Comparison of ENCODE assay signal across 1 cellular context in genomic region chr7:149838224-149838991, GRCh38.
TF ChIP-seq lines count a peak whose summit lies in the region.

Gene ZNF862 (plus strand): TSS chr7:149838375. CDS start chr7:149838612, 237 bp downstream.

TF ChIP-seq in HepG2, 621 proteins besides CTCF, POLR2A, EP300 and RAD21 (continued from another document and continues in another):
- TF ChIP-seq, protein P1, sequence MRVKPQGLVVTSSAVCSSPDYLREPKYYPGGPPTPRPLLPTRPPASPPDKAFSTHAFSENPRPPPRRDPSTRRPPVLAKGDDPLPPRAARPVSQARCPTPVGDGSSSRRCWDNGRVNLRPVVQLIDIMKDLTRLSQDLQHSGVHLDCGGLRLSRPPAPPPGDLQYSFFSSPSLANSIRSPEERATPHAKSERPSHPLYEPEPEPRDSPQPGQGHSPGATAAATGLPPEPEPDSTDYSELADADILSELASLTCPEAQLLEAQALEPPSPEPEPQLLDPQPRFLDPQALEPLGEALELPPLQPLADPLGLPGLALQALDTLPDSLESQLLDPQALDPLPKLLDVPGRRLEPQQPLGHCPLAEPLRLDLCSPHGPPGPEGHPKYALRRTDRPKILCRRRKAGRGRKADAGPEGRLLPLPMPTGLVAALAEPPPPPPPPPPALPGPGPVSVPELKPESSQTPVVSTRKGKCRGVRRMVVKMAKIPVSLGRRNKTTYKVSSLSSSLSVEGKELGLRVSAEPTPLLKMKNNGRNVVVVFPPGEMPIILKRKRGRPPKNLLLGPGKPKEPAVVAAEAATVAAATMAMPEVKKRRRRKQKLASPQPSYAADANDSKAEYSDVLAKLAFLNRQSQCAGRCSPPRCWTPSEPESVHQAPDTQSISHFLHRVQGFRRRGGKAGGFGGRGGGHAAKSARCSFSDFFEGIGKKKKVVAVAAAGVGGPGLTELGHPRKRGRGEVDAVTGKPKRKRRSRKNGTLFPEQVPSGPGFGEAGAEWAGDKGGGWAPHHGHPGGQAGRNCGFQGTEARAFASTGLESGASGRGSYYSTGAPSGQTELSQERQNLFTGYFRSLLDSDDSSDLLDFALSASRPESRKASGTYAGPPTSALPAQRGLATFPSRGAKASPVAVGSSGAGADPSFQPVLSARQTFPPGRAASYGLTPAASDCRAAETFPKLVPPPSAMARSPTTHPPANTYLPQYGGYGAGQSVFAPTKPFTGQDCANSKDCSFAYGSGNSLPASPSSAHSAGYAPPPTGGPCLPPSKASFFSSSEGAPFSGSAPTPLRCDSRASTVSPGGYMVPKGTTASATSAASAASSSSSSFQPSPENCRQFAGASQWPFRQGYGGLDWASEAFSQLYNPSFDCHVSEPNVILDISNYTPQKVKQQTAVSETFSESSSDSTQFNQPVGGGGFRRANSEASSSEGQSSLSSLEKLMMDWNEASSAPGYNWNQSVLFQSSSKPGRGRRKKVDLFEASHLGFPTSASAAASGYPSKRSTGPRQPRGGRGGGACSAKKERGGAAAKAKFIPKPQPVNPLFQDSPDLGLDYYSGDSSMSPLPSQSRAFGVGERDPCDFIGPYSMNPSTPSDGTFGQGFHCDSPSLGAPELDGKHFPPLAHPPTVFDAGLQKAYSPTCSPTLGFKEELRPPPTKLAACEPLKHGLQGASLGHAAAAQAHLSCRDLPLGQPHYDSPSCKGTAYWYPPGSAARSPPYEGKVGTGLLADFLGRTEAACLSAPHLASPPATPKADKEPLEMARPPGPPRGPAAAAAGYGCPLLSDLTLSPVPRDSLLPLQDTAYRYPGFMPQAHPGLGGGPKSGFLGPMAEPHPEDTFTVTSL (CRISPR knock-in tag; IDR thresholded peaks at IDR 0.05; ENCODE audit: borderline replicate concordance) = no peak
- peak; percentile 88; the same call in 1 of the 2 replicates for TF ChIP-seq ZNF691 (CRISPR knock-in tag; IDR thresholded peaks at IDR 0.05; ENCODE audit: borderline replicate concordance, low read depth)
- no peak for TF ChIP-seq ZNF382 (CRISPR knock-in tag; IDR thresholded peaks at IDR 0.05; ENCODE audit: borderline replicate concordance)
- TF ChIP-seq, protein P2, sequence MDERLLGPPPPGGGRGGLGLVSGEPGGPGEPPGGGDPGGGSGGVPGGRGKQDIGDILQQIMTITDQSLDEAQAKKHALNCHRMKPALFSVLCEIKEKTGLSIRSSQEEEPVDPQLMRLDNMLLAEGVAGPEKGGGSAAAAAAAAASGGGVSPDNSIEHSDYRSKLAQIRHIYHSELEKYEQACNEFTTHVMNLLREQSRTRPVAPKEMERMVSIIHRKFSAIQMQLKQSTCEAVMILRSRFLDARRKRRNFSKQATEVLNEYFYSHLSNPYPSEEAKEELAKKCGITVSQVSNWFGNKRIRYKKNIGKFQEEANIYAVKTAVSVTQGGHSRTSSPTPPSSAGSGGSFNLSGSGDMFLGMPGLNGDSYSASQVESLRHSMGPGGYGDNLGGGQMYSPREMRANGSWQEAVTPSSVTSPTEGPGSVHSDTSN (CRISPR knock-in tag; IDR thresholded peaks at IDR 0.05) = no peak
- TF ChIP-seq TBP (CRISPR knock-in tag; IDR thresholded peaks at IDR 0.05) = no peak
- TF ChIP-seq FOSL2 (CRISPR knock-in tag; IDR thresholded peaks at IDR 0.05) = peak; percentile 50; the same call in 1 of the 2 replicates
- no peak for TF ChIP-seq MIER2 (CRISPR knock-in tag; IDR thresholded peaks at IDR 0.05)
- TF ChIP-seq POGK (CRISPR knock-in tag; conservative IDR thresholded peaks at IDR 0.05) = peak; percentile 82
- TF ChIP-seq KLF11 (CRISPR knock-in tag; IDR thresholded peaks at IDR 0.05) = 0 out of 2 replicates have a peak, but pooled peaks have one; percentile 63
- no peak for TF ChIP-seq ZNF550 (CRISPR knock-in tag; IDR thresholded peaks at IDR 0.05; ENCODE audit: borderline replicate concordance)
- TF ChIP-seq MYNN (CRISPR knock-in tag; IDR thresholded peaks at IDR 0.05; ENCODE audit: low read depth) = no peak
- TF ChIP-seq BORCS8-MEF2B (CRISPR knock-in tag; IDR thresholded peaks at IDR 0.05) = peak; percentile 63; the same call in 1 of the 2 replicates
- TF ChIP-seq HOXA5 (CRISPR knock-in tag; IDR thresholded peaks at IDR 0.05) = peak; percentile 89
- no peak for TF ChIP-seq ZNF878 (CRISPR knock-in tag; IDR thresholded peaks at IDR 0.05)
- no peak for TF ChIP-seq ZNF496 (CRISPR knock-in tag; IDR thresholded peaks at IDR 0.05; ENCODE audit: insufficient replicate concordance)
- TF ChIP-seq ZNF12 (CRISPR knock-in tag; IDR thresholded peaks at IDR 0.05) = peak; percentile 56; the same call in 1 of the 2 replicates
- no peak for TF ChIP-seq ZBTB10 (CRISPR knock-in tag; IDR thresholded peaks at IDR 0.05; ENCODE audit: borderline replicate concordance)
- peak; percentile 82; the same call in 1 of the 2 replicates for TF ChIP-seq ZNF747 (CRISPR knock-in tag; IDR thresholded peaks at IDR 0.05; ENCODE audit: borderline replicate concordance)
- TF ChIP-seq, protein P3, sequence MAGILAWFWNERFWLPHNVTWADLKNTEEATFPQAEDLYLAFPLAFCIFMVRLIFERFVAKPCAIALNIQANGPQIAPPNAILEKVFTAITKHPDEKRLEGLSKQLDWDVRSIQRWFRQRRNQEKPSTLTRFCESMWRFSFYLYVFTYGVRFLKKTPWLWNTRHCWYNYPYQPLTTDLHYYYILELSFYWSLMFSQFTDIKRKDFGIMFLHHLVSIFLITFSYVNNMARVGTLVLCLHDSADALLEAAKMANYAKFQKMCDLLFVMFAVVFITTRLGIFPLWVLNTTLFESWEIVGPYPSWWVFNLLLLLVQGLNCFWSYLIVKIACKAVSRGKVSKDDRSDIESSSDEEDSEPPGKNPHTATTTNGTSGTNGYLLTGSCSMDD (CRISPR knock-in tag; IDR thresholded peaks at IDR 0.05) = no peak
- no peak for TF ChIP-seq TEF (CRISPR knock-in tag; IDR thresholded peaks at IDR 0.05)
- TF ChIP-seq EHMT2 (IDR thresholded peaks at IDR 0.05; ENCODE audit: borderline replicate concordance, low read depth, low read length) = no peak
- TF ChIP-seq IRX3 (CRISPR knock-in tag; IDR thresholded peaks at IDR 0.05; ENCODE audit: borderline replicate concordance, low read depth) = no peak
- peak; percentile 37; the same call in 1 of the 2 replicates for TF ChIP-seq DR1 (CRISPR knock-in tag; IDR thresholded peaks at IDR 0.05)
- TF ChIP-seq NCOA5 (CRISPR knock-in tag; IDR thresholded peaks at IDR 0.05) = no peak
- TF ChIP-seq CAMTA2 (CRISPR knock-in tag; IDR thresholded peaks at IDR 0.05; ENCODE audit: borderline replicate concordance) = no peak
- TF ChIP-seq, protein P4, sequence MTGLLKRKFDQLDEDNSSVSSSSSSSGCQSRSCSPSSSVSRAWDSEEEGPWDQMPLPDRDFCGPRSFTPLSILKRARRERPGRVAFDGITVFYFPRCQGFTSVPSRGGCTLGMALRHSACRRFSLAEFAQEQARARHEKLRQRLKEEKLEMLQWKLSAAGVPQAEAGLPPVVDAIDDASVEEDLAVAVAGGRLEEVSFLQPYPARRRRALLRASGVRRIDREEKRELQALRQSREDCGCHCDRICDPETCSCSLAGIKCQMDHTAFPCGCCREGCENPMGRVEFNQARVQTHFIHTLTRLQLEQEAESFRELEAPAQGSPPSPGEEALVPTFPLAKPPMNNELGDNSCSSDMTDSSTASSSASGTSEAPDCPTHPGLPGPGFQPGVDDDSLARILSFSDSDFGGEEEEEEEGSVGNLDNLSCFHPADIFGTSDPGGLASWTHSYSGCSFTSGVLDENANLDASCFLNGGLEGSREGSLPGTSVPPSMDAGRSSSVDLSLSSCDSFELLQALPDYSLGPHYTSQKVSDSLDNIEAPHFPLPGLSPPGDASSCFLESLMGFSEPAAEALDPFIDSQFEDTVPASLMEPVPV (CRISPR knock-in tag; IDR thresholded peaks at IDR 0.05) = no peak; the same call in 1 of the 2 replicates
- TF ChIP-seq PREB (CRISPR knock-in tag; IDR thresholded peaks at IDR 0.05) = no peak
- peak; percentile 56; the same call in 1 of the 2 replicates for TF ChIP-seq ZSCAN20 (CRISPR knock-in tag; IDR thresholded peaks at IDR 0.05; ENCODE audit: borderline replicate concordance)
- TF ChIP-seq NKX3-1 (CRISPR knock-in tag; IDR thresholded peaks at IDR 0.05) = no peak
- TF ChIP-seq ZNF766 (CRISPR knock-in tag; IDR thresholded peaks at IDR 0.05; ENCODE audit: borderline replicate concordance) = peak; percentile 73; the same call in 1 of the 2 replicates
- peak; percentile 95; the same call in 1 of the 3 replicates for TF ChIP-seq MXI1 (IDR thresholded peaks at IDR 0.05; ENCODE audit: borderline replicate concordance, low read depth, low read length)
- TF ChIP-seq, protein P5, sequence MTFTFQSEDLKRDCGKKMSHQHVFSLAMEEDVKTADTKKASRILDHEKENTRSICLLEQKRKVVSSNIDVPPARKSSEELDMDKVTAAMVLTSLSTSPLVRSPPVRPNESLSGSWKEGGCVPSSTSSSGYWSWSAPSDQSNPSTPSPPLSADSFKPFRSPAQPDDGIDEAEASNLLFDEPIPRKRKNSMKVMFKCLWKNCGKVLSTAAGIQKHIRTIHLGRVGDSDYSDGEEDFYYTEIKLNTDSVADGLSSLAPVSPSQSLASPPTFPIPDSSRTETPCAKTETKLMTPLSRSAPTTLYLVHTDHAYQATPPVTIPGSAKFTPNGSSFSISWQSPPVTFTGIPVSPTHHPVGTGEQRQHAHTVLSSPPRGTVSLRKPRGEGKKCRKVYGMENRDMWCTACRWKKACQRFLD (CRISPR knock-in tag; IDR thresholded peaks at IDR 0.05; ENCODE audit: borderline replicate concordance) = peak; percentile 67; the same call in 1 of the 2 replicates
- TF ChIP-seq, protein P6, sequence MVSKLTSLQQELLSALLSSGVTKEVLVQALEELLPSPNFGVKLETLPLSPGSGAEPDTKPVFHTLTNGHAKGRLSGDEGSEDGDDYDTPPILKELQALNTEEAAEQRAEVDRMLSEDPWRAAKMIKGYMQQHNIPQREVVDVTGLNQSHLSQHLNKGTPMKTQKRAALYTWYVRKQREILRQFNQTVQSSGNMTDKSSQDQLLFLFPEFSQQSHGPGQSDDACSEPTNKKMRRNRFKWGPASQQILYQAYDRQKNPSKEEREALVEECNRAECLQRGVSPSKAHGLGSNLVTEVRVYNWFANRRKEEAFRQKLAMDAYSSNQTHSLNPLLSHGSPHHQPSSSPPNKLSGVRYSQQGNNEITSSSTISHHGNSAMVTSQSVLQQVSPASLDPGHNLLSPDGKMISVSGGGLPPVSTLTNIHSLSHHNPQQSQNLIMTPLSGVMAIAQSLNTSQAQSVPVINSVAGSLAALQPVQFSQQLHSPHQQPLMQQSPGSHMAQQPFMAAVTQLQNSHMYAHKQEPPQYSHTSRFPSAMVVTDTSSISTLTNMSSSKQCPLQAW (CRISPR knock-in tag; IDR thresholded peaks at IDR 0.05) = peak; percentile 83
- no peak; the same call in 1 of the 2 replicates for TF ChIP-seq ZMYM4 (CRISPR knock-in tag; IDR thresholded peaks at IDR 0.05)
- peak; percentile 78; the same call in 1 of the 2 replicates for TF ChIP-seq PCBP1 (IDR thresholded peaks at IDR 0.05; ENCODE audit: borderline replicate concordance, low read depth, low read length)
- no peak for TF ChIP-seq ZNF773 (CRISPR knock-in tag; IDR thresholded peaks at IDR 0.05; ENCODE audit: borderline replicate concordance)
